In genomic region chr11:81674211-81674610, GRCh38 we compare ENCODE assay signal across 20 cellular contexts.
DNase-seq lines count a peak whose midpoint lies in the region; ATAC-seq and TF ChIP-seq lines count a peak whose summit lies in the region.
"Had no signal": no experiment of that assay in that cellular context is flagged by ENCODE, and none has a peak within 500 bp of the region (broad histone marks: within the 10 kb centered on the region; RNA-seq: fewer than 3 reads in every experiment).

No MANE protein-coding gene starts in this region.

- intact Hi-C loops in head of caudate nucleus (cut with DNase I), result no loop called here

- DNase-seq in GM10266 (ENCODE audit: extremely low spot score) (peak; percentile 4), HT-29 (ENCODE audit: low spot score) (no peak), head of caudate nucleus (no peak), putamen (ENCODE audit: low spot score) (no peak)
- DNase-seq: activated B cell treated with CpG ODN at 0.5 μM for 24 hours; activated CD8-positive, alpha-beta memory T cell treated with anti-CD3 and anti-CD28 coated beads, Interleukin-2, amount 50 U/mL, for 48 hours; activated naive CD4-positive, alpha-beta T cell treated with anti-CD3 and anti-CD28 coated beads for 36 hours; body of pancreas; gastrocnemius medialis; left lung; NCI-H146; NCI-H446; nucleus accumbens; sigmoid colon; stimulated activated CD4-positive, alpha-beta T cell treated with anti-CD3 and anti-CD28 coated beads, Interleukin-2, amount 100 ng/mL, for 48 hours; T-cell had no signal

- peak; percentile 91 for ATAC-seq in GM18861 (IDR thresholded peaks at IDR 0.05; ENCODE audit: unreplicated experiment)
- ATAC-seq in GM21737 (IDR thresholded peaks at IDR 0.05; ENCODE audit: unreplicated experiment), result peak; percentile 81
- peak; percentile 98 for ATAC-seq in HG03432 (IDR thresholded peaks at IDR 0.05; ENCODE audit: unreplicated experiment)
- ATAC-seq in GM19324 (IDR thresholded peaks at IDR 0.05; ENCODE audit: low FRiP score, unreplicated experiment), result no peak
- ATAC-seq: body of pancreas, gastrocnemius medialis, left lung, T-cell had no signal

- TF ChIP-seq CTCF in GM10266 (IDR thresholded peaks at IDR 0.05; ENCODE audit: control insufficient read depth, insufficient read depth, low read depth, missing control alignments), result no peak
